In the genomic region with DNA sequence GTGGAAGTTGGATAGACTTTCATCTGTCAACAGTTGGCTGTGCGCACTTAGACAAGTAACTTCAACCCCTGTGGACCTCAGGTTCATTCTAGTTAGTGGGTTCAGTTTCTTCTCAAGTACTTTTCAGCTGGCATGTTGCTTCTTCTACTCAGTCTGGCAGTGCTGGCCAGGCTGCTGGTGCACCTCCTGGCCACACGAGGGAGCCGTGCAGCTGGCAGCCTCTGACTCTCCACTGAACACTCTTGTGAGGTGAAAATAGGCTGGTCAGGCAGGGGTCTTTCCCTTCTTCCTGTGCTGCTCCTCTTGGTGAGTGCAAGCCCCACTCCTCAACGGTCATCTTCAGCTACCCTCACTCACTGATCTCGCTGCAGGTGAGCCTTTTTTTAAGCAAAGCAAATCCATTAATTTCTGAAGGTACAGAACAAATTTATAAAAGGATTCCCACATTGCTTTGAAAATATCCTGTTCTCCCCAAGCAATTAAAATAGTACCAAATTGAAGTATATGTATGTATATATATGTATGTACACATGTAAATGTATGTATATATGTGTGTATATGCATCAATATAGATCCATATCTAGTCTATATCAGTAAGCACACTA, we compare ENCODE assay signal across 8 cellular contexts. TPM values are rescaled to one million over a fixed set of nuclear protein-coding genes. Genes with fewer than 3 reads are reported as not detected.
DNase-seq lines count a peak whose midpoint lies in the region; ATAC-seq lines count a peak whose summit lies in the region.

No MANE protein-coding gene starts in this region.

- no peak overlapping the region for H3K27ac Mint-ChIP-seq in stimulated activated naive B cell treated with anti-CD40 and anti-IgM and Interleukin-4, amounts not matched to agents 10 μg/mL and 1 μg/mL and 100 μg/mL, for 72 hours

- peaks cover 0 to 2% of the 10 kb centered on the region in 2 donors for H3K4me1 Mint-ChIP-seq in stimulated activated naive B cell treated with anti-CD40 and anti-IgM and Interleukin-4, amounts not matched to agents 10 μg/mL and 1 μg/mL and 100 μg/mL, for 72 hours

- no peak overlapping the region for H3K4me3 Mint-ChIP-seq in stimulated activated naive B cell treated with anti-CD40 and anti-IgM and Interleukin-4, amounts not matched to agents 10 μg/mL and 1 μg/mL and 100 μg/mL, for 72 hours

- DNase-seq in NCI-H2081 (lab: John Stamatoyannopoulos, UW): peak; percentile 44 to 72
- DNase-seq in NCI-H2081 treated with DMSO at 0.1 percent for 48 hours (lab: John Stamatoyannopoulos, UW): no peak
- DNase-seq in NCI-H226: peak; percentile 2
- DNase-seq in activated CD4-positive, alpha-beta T cell treated with anti-CD3 and anti-CD28 coated beads, Interleukin-2, amount 50 U/mL, for 4 hours: peak; percentile 36
- peak; percentile 58 for DNase-seq in ecto neural progenitor cell (ENCODE audit: low spot score)
- DNase-seq in myocyte (ENCODE audit: low read depth): peak; percentile 32
- DNase-seq in stimulated activated naive B cell treated with anti-CD40 and anti-IgM and Interleukin-4, amounts not matched to agents 10 μg/mL and 1 μg/mL and 100 μg/mL, for 72 hours: peak; percentile 35

- H3K9me3 Mint-ChIP-seq in stimulated activated naive B cell treated with anti-CD40 and anti-IgM and Interleukin-4, amounts not matched to agents 10 μg/mL and 1 μg/mL and 100 μg/mL, for 72 hours: no peaks in the 10 kb centered on the region

- ATAC-seq in HG02678 (IDR thresholded peaks at IDR 0.05; ENCODE audit: unreplicated experiment): peak; percentile 78
- ATAC-seq in stimulated activated naive B cell treated with anti-CD40 and anti-IgM and Interleukin-4, amounts not matched to agents 10 μg/mL and 1 μg/mL and 100 μg/mL, for 72 hours (replicated peaks): peak; percentile 76 to 93

- no peaks in the 10 kb centered on the region for H3K36me3 Mint-ChIP-seq in stimulated activated naive B cell treated with anti-CD40 and anti-IgM and Interleukin-4, amounts not matched to agents 10 μg/mL and 1 μg/mL and 100 μg/mL, for 72 hours

- H3K27me3 Mint-ChIP-seq in stimulated activated naive B cell treated with anti-CD40 and anti-IgM and Interleukin-4, amounts not matched to agents 10 μg/mL and 1 μg/mL and 100 μg/mL, for 72 hours: peaks cover 4 to 18% of the 10 kb centered on the region in 2 donors

RNA-seq across cellular contexts. Expression of a gene that starts 30.6 kb away (rescaled TPM):
- total RNA-seq in myocyte: 1.5 and 1.8 TPM in 2 replicates
- polyA plus RNA-seq in myocyte (2012): 1.1 TPM
